7 cellular contexts compared by ENCODE assay signal in the genomic region with DNA sequence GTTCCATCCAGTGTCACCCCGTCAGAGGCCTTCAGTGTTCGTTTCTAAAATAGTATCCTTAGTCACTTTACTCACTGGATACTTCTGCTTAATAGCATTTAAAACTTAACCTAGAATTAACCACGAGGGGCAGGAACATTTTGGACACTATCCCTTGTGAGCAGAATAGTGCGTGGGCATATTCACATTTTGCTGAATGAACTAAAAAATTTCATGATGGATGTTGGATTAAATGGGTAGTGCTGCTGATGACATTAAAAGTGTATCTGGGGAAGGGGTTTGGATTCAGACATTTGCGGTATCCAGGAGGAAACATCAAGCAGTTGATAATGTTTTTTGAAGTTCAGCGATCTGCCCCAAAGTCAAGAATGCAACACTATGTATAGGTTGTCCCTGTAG. TPM values are rescaled to one million over a fixed set of nuclear protein-coding genes. Genes with fewer than 3 reads are reported as not detected.
DNase-seq lines count a peak whose midpoint lies in the region; ATAC-seq and TF ChIP-seq lines count a peak whose summit lies in the region.

No MANE protein-coding gene starts in this region.

- H3K27me3 ChIP-seq in HUES48 (ENCODE audit: control insufficient read depth, insufficient read depth, low read length) = no peaks in the 10 kb centered on the region
- no peaks in the 10 kb centered on the region for H3K27me3 ChIP-seq in iPS-18a (ENCODE audit: control insufficient read depth, insufficient read depth, low read length)

- peak overlapping the region; percentile 97 for H3K27ac Mint-ChIP-seq in activated CD8-positive, alpha-beta T cell treated with anti-CD3 and anti-CD28 coated beads for 36 hours

- H3K27ac ChIP-seq in HUES48 (ENCODE audit: low read depth, low read length) = peak overlapping the region; percentile 93
- H3K27ac ChIP-seq in iPS-18a (ENCODE audit: low read length) = peak overlapping the region; percentile 87

- H3K4me1 ChIP-seq in HUES48 (ENCODE audit: control insufficient read depth, insufficient read depth, low read length) (0 out of 2 replicates have a peak, but pooled peaks cover 5% of the 10 kb centered on the region), iPS-18a (ENCODE audit: control insufficient read depth, low read depth, low read length) (peaks cover 8% of the 10 kb centered on the region)

- no peak for ATAC-seq in activated CD8-positive, alpha-beta T cell treated with anti-CD3 and anti-CD28 coated beads for 36 hours
- no peak for ATAC-seq in GM18868 (IDR thresholded peaks at IDR 0.05; ENCODE audit: unreplicated experiment)

- no peak for TF ChIP-seq CTCF in activated CD8-positive, alpha-beta T cell treated with anti-CD3 and anti-CD28 coated beads for 36 hours (IDR thresholded peaks at IDR 0.05)

- no peak for DNase-seq in activated CD8-positive, alpha-beta T cell treated with anti-CD3 and anti-CD28 coated beads for 36 hours
- peak; percentile 1 for DNase-seq in stromal cell of bone marrow (ENCODE audit: low read depth)
- no peak for DNase-seq in activated gamma-delta T cell (lab: John Stamatoyannopoulos, UW)
- DNase-seq in NCI-H2171 treated with DMSO at 0.1 percent for 48 hours (lab: John Stamatoyannopoulos, UW) = no peak

- peaks cover 42% of the 10 kb centered on the region for H3K36me3 Mint-ChIP-seq in activated CD8-positive, alpha-beta T cell treated with anti-CD3 and anti-CD28 coated beads for 36 hours (ENCODE audit: low read depth)

- H3K4me3 Mint-ChIP-seq in activated CD8-positive, alpha-beta T cell treated with anti-CD3 and anti-CD28 coated beads for 36 hours = peak overlapping the region; percentile 97

- H3K9me3 Mint-ChIP-seq in activated CD8-positive, alpha-beta T cell treated with anti-CD3 and anti-CD28 coated beads for 36 hours = no peaks in the 10 kb centered on the region

- POLR2A ChIA-PET in activated CD8-positive, alpha-beta T cell treated with anti-CD3 and anti-CD28 coated beads for 36 hours (lab: Charles Lee) = interaction anchor here (0.7 to 3.3 kb wide), 17 partner anchors 9 to 54 kb away, joined by 3 to 13 read pairs (median 3); a partner anchor contains a TSS

- H3K36me3 ChIP-seq in HUES48 (ENCODE audit: control insufficient read depth, insufficient read depth, low read length) = peaks cover 37% of the 10 kb centered on the region
- peaks cover 36% of the 10 kb centered on the region for H3K36me3 ChIP-seq in iPS-18a (ENCODE audit: control insufficient read depth, low read depth, low read length)

- CTCF ChIA-PET in activated CD8-positive, alpha-beta T cell treated with anti-CD3 and anti-CD28 coated beads for 36 hours (lab: Charles Lee) = interaction anchor here (0.6 to 2.7 kb wide), 6 partner anchors 16 to 323 kb away, joined by 3 to 11 read pairs (median 3); no protein-coding TSS in a partner anchor

- H3K4me3 ChIP-seq in HUES48 (ENCODE audit: low read depth, low read length) (peak overlapping the region; percentile 83), iPS-18a (ENCODE audit: low read length) (peak overlapping the region; percentile 93)

- H3K9me3 ChIP-seq in HUES48 (ENCODE audit: control insufficient read depth, insufficient read depth, low read length) (no peaks in the 10 kb centered on the region), iPS-18a (ENCODE audit: control insufficient read depth, low read depth, low read length) (no peaks in the 10 kb centered on the region)

- intact Hi-C loops in activated CD8-positive, alpha-beta T cell treated with anti-CD3 and anti-CD28 coated beads for 36 hours (cut with micrococcal nuclease) = loop anchor here (2.0 to 10.0 kb wide), 2 partner anchors 52 to 110 kb away; no protein-coding TSS in a partner anchor

- H3K4me1 Mint-ChIP-seq in activated CD8-positive, alpha-beta T cell treated with anti-CD3 and anti-CD28 coated beads for 36 hours (ENCODE audit: low read depth) = peaks cover 39% of the 10 kb centered on the region

- peak overlapping the region; percentile 82 for H3K9ac ChIP-seq in HUES48 (ENCODE audit: low read depth, low read length)
- peak overlapping the region; percentile 94 for H3K9ac ChIP-seq in iPS-18a (ENCODE audit: low read length)

- no peaks in the 10 kb centered on the region for H3K27me3 Mint-ChIP-seq in activated CD8-positive, alpha-beta T cell treated with anti-CD3 and anti-CD28 coated beads for 36 hours

RNA-seq across cellular contexts. Expression of a gene that starts 0.8 kb away (rescaled TPM):
- 100 to 1,000 TPM; 129 to 137 TPM for total RNA-seq in activated CD8-positive, alpha-beta T cell treated with anti-CD3 and anti-CD28 coated beads for 36 hours

RNA-seq across cellular contexts. Expression of a gene that starts 53.1 kb away (rescaled TPM):
- 100 to 1,000 TPM; 297 to 328 TPM for total RNA-seq in activated CD8-positive, alpha-beta T cell treated with anti-CD3 and anti-CD28 coated beads for 36 hours
